ENCODE assay signal across 1 cellular context in the genomic region with DNA sequence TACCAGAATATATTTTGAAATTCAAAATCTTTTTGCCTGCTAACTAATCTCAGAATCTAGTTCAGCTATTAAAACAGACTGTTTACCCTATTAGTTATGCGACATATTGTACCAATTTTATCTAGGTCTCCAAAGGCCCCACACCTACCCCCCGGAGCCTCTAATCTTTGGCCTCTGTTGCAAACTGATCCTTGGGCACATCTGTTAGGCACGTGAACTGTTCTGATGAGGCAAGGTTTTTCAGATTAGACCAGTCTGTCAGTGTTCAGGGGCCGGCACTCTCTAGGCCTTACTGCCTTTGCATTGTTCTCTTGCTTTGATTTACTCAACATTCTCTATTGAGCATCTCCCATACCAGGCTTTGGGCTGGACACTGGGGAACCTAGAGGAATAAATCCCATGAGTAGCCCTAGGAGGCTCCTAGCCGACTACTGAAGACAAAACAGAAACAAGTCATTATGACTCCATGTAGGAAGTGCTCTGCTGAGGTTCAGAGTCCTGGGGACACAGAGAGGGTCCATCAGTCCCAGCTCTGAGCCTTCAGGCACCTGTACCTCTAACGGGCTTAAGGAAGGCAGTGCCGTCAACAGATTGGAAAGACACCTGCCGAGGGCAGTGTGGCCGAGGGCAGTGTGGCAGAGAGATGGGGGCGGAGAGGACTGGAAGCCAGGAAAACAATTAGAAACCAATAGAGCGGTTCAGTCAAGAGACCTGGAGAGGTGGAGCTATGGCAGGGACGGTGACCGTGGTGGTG.
TF ChIP-seq lines count a peak whose summit lies in the region.

No MANE protein-coding gene starts in this region.

TF ChIP-seq in HepG2, 621 proteins besides CTCF, POLR2A, EP300 and RAD21 (continued from another document and continues in another):
- TF ChIP-seq, protein P1, sequence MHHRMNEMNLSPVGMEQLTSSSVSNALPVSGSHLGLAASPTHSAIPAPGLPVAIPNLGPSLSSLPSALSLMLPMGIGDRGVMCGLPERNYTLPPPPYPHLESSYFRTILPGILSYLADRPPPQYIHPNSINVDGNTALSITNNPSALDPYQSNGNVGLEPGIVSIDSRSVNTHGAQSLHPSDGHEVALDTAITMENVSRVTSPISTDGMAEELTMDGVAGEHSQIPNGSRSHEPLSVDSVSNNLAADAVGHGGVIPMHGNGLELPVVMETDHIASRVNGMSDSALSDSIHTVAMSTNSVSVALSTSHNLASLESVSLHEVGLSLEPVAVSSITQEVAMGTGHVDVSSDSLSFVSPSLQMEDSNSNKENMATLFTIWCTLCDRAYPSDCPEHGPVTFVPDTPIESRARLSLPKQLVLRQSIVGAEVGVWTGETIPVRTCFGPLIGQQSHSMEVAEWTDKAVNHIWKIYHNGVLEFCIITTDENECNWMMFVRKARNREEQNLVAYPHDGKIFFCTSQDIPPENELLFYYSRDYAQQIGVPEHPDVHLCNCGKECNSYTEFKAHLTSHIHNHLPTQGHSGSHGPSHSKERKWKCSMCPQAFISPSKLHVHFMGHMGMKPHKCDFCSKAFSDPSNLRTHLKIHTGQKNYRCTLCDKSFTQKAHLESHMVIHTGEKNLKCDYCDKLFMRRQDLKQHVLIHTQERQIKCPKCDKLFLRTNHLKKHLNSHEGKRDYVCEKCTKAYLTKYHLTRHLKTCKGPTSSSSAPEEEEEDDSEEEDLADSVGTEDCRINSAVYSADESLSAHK (CRISPR knock-in tag; IDR thresholded peaks at IDR 0.05; ENCODE audit: borderline replicate concordance): no peak
- peak; percentile 73 for TF ChIP-seq ZFY (CRISPR knock-in tag; IDR thresholded peaks at IDR 0.05)
- TF ChIP-seq PAF1 (CRISPR knock-in tag; IDR thresholded peaks at IDR 0.05): no peak
- TF ChIP-seq FOXJ3 (CRISPR knock-in tag; IDR thresholded peaks at IDR 0.05; ENCODE audit: borderline replicate concordance): peak; percentile 25; the same call in 1 of the 2 replicates
- TF ChIP-seq, protein P2, sequence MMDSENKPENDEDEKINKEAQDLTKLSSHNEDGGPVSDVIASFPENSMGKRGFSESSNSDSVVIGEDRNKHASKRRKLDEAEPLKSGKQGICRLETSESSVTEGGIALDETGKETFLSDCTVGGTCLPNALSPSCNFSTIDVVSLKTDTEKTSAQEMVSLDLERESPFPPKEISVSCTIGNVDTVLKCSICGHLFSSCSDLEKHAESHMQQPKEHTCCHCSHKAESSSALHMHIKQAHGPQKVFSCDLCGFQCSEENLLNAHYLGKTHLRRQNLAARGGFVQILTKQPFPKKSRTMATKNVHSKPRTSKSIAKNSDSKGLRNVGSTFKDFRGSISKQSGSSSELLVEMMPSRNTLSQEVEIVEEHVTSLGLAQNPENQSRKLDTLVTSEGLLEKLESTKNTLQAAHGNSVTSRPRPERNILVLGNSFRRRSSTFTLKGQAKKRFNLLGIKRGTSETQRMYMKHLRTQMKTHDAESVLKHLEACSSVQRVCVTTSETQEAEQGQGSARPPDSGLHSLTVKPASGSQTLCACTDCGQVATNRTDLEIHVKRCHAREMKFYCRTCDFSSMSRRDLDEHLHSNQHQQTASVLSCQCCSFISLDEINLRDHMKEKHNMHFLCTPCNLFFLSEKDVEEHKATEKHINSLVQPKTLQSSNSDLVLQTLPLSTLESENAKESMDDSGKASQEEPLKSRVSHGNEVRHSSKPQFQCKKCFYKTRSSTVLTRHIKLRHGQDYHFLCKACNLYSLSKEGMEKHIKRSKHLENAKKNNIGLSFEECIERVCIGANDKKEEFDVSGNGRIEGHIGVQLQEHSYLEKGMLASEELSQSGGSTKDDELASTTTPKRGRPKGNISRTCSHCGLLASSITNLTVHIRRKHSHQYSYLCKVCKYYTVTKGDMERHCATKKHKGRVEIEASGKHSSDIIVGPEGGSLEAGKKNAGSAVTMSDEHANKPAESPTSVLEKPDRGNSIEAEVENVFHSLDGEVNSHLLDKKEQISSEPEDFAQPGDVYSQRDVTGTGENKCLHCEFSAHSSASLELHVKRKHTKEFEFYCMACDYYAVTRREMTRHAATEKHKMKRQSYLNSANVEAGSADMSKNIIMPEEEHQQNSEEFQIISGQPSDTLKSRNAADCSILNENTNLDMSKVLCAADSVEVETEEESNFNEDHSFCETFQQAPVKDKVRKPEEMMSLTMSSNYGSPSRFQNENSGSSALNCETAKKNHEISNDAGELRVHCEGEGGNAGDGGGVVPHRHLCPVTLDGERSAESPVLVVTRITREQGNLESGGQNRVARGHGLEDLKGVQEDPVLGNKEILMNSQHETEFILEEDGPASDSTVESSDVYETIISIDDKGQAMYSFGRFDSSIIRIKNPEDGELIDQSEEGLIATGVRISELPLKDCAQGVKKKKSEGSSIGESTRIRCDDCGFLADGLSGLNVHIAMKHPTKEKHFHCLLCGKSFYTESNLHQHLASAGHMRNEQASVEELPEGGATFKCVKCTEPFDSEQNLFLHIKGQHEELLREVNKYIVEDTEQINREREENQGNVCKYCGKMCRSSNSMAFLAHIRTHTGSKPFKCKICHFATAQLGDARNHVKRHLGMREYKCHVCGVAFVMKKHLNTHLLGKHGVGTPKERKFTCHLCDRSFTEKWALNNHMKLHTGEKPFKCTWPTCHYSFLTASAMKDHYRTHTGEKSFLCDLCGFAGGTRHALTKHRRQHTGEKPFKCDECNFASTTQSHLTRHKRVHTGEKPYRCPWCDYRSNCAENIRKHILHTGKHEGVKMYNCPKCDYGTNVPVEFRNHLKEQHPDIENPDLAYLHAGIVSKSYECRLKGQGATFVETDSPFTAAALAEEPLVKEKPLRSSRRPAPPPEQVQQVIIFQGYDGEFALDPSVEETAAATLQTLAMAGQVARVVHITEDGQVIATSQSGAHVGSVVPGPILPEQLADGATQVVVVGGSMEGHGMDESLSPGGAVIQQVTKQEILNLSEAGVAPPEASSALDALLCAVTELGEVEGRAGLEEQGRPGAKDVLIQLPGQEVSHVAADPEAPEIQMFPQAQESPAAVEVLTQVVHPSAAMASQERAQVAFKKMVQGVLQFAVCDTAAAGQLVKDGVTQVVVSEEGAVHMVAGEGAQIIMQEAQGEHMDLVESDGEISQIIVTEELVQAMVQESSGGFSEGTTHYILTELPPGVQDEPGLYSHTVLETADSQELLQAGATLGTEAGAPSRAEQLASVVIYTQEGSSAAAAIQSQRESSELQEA (CRISPR knock-in tag; IDR thresholded peaks at IDR 0.05; ENCODE audit: not compliant biosample characterization): no peak
- TF ChIP-seq, protein P3, sequence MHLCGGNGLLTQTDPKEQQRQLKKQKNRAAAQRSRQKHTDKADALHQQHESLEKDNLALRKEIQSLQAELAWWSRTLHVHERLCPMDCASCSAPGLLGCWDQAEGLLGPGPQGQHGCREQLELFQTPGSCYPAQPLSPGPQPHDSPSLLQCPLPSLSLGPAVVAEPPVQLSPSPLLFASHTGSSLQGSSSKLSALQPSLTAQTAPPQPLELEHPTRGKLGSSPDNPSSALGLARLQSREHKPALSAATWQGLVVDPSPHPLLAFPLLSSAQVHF (CRISPR knock-in tag; IDR thresholded peaks at IDR 0.05): no peak
- no peak for TF ChIP-seq KAT2B (IDR thresholded peaks at IDR 0.05; ENCODE audit: borderline replicate concordance, low read depth, low read length)
- no peak for TF ChIP-seq CBX1 (IDR thresholded peaks at IDR 0.05; ENCODE audit: low read depth)
- TF ChIP-seq ZNF883 (CRISPR knock-in tag; IDR thresholded peaks at IDR 0.05; ENCODE audit: not compliant biosample characterization): no peak
- TF ChIP-seq ZNF496 (CRISPR knock-in tag; IDR thresholded peaks at IDR 0.05; ENCODE audit: insufficient replicate concordance): no peak
- 0 out of 2 replicates have a peak, but pooled peaks have one; percentile 46 for TF ChIP-seq MIER2 (CRISPR knock-in tag; IDR thresholded peaks at IDR 0.05)
- TF ChIP-seq IKZF5 (CRISPR knock-in tag; IDR thresholded peaks at IDR 0.05): peak; percentile 47; the same call in 1 of the 2 replicates
- TF ChIP-seq, protein P4, sequence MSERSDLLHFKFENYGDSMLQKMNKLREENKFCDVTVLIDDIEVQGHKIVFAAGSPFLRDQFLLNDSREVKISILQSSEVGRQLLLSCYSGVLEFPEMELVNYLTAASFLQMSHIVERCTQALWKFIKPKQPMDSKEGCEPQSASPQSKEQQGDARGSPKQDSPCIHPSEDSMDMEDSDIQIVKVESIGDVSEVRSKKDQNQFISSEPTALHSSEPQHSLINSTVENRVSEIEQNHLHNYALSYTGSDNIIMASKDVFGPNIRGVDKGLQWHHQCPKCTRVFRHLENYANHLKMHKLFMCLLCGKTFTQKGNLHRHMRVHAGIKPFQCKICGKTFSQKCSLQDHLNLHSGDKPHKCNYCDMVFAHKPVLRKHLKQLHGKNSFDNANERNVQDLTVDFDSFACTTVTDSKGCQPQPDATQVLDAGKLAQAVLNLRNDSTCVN (CRISPR knock-in tag; IDR thresholded peaks at IDR 0.05; ENCODE audit: borderline replicate concordance): 0 out of 2 replicates have a peak, but pooled peaks have one; percentile 43
- TF ChIP-seq MED8 (CRISPR knock-in tag; IDR thresholded peaks at IDR 0.05; ENCODE audit: insufficient replicate concordance): peak; percentile 50
- peak; percentile 18; the same call in 1 of the 2 replicates for TF ChIP-seq ZNF710 (CRISPR knock-in tag; IDR thresholded peaks at IDR 0.05; ENCODE audit: borderline replicate concordance)
- no peak for TF ChIP-seq ZNF589 (CRISPR knock-in tag; conservative IDR thresholded peaks at IDR 0.05)
- TF ChIP-seq TRIM24 (CRISPR knock-in tag; IDR thresholded peaks at IDR 0.05): peak; percentile 77; the same call in 1 of the 2 replicates
- no peak for TF ChIP-seq ZNF678 (CRISPR knock-in tag; IDR thresholded peaks at IDR 0.05)
- no peak for TF ChIP-seq CERS6 (CRISPR knock-in tag; IDR thresholded peaks at IDR 0.05)
- TF ChIP-seq HMG20A (CRISPR knock-in tag; IDR thresholded peaks at IDR 0.05; ENCODE audit: borderline replicate concordance): peak; percentile 84; the same call in 1 of the 2 replicates
- TF ChIP-seq PTBP1 (IDR thresholded peaks at IDR 0.05; ENCODE audit: low read depth, low read length, poor library complexity, severe bottlenecking): no peak
- TF ChIP-seq ELF3 (CRISPR knock-in tag; IDR thresholded peaks at IDR 0.05): peak; percentile 68
- TF ChIP-seq ZNF547 (CRISPR knock-in tag; IDR thresholded peaks at IDR 0.05): no peak
- no peak; the same call in 1 of the 2 replicates for TF ChIP-seq RXRA (CRISPR knock-in tag; IDR thresholded peaks at IDR 0.05)
- peak; percentile 98 for TF ChIP-seq MLXIP (CRISPR knock-in tag; IDR thresholded peaks at IDR 0.05; ENCODE audit: borderline replicate concordance)
- no peak for TF ChIP-seq SSRP1 (CRISPR knock-in tag; IDR thresholded peaks at IDR 0.05)
- TF ChIP-seq NCOA5 (CRISPR knock-in tag; IDR thresholded peaks at IDR 0.05): no peak
- peak; percentile 83 for TF ChIP-seq SOX13 (IDR thresholded peaks at IDR 0.05)
- peak in 1 of 2 experiments; percentile 95; a peak in 2 of 4 replicates for TF ChIP-seq SOX13 (CRISPR knock-in tag; conservative IDR thresholded peaks at IDR 0.05 in 1 of 2, IDR thresholded peaks at IDR 0.05 in 1 of 2)
- TF ChIP-seq SIX4 (CRISPR knock-in tag; IDR thresholded peaks at IDR 0.05): peak; percentile 92
- TF ChIP-seq CREB1 (IDR thresholded peaks at IDR 0.05): no peak
- TF ChIP-seq CREB1 (CRISPR knock-in tag; IDR thresholded peaks at IDR 0.05): no peak
- TF ChIP-seq NFATC3 (CRISPR knock-in tag; IDR thresholded peaks at IDR 0.05): no peak
